In genomic region chr11:62108017-62108750, GRCh38 we compare ENCODE assay signal across 8 cellular contexts. TPM values are rescaled to one million over a fixed set of nuclear protein-coding genes. Genes with fewer than 3 reads are reported as not detected.
DNase-seq lines count a peak whose midpoint lies in the region; ATAC-seq and TF ChIP-seq lines count a peak whose summit lies in the region.

No MANE protein-coding gene starts in this region.

- no peak overlapping the region for H3K27ac ChIP-seq in H9 (ENCODE audit: insufficient read length, low read depth, low read length)
- H3K27ac ChIP-seq in heart left ventricle, result peak overlapping the region in 5 of 12 donors; percentile 14 to 70 (median 27)

- H2AK5ac ChIP-seq in H9 (ENCODE audit: insufficient read length, low read length), result no peak overlapping the region

- H2BK120ac ChIP-seq in H9 (ENCODE audit: low read depth, low read length, poor library complexity, severe bottlenecking), result no peak overlapping the region

- H4K20me1 ChIP-seq in H9 (ENCODE audit: control insufficient read depth, insufficient read depth, insufficient read length), result no peaks in the 10 kb centered on the region

- no peak overlapping the region for H2BK5ac ChIP-seq in H9 (ENCODE audit: insufficient read length, low read length)

- peaks cover 9% of the 10 kb centered on the region for H3K4me1 Mint-ChIP-seq in Calu3 (ENCODE audit: low read depth, unreplicated experiment)
- H3K4me1 Mint-ChIP-seq in H9, result peaks cover 21 to 24% of the 10 kb centered on the region in 2 experiments
- peaks cover 22% of the 10 kb centered on the region for H3K4me1 Mint-ChIP-seq in activated CD8-positive, alpha-beta T cell treated with anti-CD3 and anti-CD28 coated beads, Interleukin-2, amount 10 ng/mL, durations not matched to agents 7 days and 5 days (ENCODE audit: low read depth)

- no peak overlapping the region for H3K4ac ChIP-seq in H9 (ENCODE audit: low read depth, low read length)

- H3K27me3 Mint-ChIP-seq in Calu3 (ENCODE audit: unreplicated experiment) (peaks cover 18% of the 10 kb centered on the region), H9 (ENCODE audit: low read depth) (peaks cover 11% of the 10 kb centered on the region)
- H3K27me3 Mint-ChIP-seq in activated CD8-positive, alpha-beta T cell treated with anti-CD3 and anti-CD28 coated beads, Interleukin-2, amount 10 ng/mL, durations not matched to agents 7 days and 5 days (ENCODE audit: low read depth), result peaks cover 12% of the 10 kb centered on the region

- H3K4me3 ChIP-seq in heart left ventricle, result no peak overlapping the region

- H3K14ac ChIP-seq in H9 (ENCODE audit: insufficient read depth, low read length), result no peak overlapping the region

- WGBS in H9 (ENCODE audit: extremely low coverage, insufficient read length, low lambda C conversion rate), result no CpG with 5 or more reads among the region's 14 CpGs
- 36 to 43% (median 38%) methylated on average over 12 to 14 of the region's 14 CpGs for WGBS in heart left ventricle, 4 donors

- H3K23me2 ChIP-seq in H9 (ENCODE audit: insufficient read length, low read depth, low read length, poor library complexity, severe bottlenecking), result no peaks in the 10 kb centered on the region

- peak; percentile 21 for ATAC-seq in activated CD8-positive, alpha-beta T cell treated with anti-CD3 and anti-CD28 coated beads, Interleukin-2, amount 10 ng/mL, durations not matched to agents 7 days and 5 days
- ATAC-seq in heart left ventricle, result peak in 2 of 4 donors; percentile 50 to 51
- no peak for ATAC-seq in GM18907 (IDR thresholded peaks at IDR 0.05; ENCODE audit: unreplicated experiment)

- no peak overlapping the region for H3K56ac ChIP-seq in H9 (ENCODE audit: insufficient read length, low read depth, low read length)

- H3K9me3 Mint-ChIP-seq in Calu3 (ENCODE audit: low read depth, unreplicated experiment) (peaks cover 2% of the 10 kb centered on the region), H9 (peaks cover 2 to 9% of the 10 kb centered on the region in 2 experiments; a peak in 3 of 5 replicates)
- no peaks in the 10 kb centered on the region for H3K9me3 Mint-ChIP-seq in activated CD8-positive, alpha-beta T cell treated with anti-CD3 and anti-CD28 coated beads, Interleukin-2, amount 10 ng/mL, durations not matched to agents 7 days and 5 days (ENCODE audit: insufficient read depth)

- H3K4me1 ChIP-seq in H9 (ENCODE audit: insufficient read depth, low read length) (no peaks in the 10 kb centered on the region; the same call in none of the 2 replicates), heart left ventricle (peaks cover 4 to 51% (median 20%) of the 10 kb centered on the region in 12 donors)

- TF ChIP-seq POLR2A in heart left ventricle (IDR thresholded peaks at IDR 0.05), result no peak

- no peaks in the 10 kb centered on the region for H3K79me2 ChIP-seq in H9 (ENCODE audit: insufficient read depth, low read length)

- H3K36me3 ChIP-seq in heart left ventricle, result no peaks in the 10 kb centered on the region

- no TSS peak for BruUV-seq in Calu3 (replicated peaks; lab: Mats Ljungman, UMichigan)

- H4K91ac ChIP-seq in H9 (ENCODE audit: insufficient read length, low read depth, low read length), result no peak overlapping the region

- H4K8ac ChIP-seq in H9 (replicated peaks; ENCODE audit: insufficient read length, low read depth, low read length), result no peak overlapping the region

- no peak overlapping the region for H3K23ac ChIP-seq in H9 (ENCODE audit: insufficient read length, low read depth, low read length)

- H3K36me3 Mint-ChIP-seq in Calu3 (ENCODE audit: insufficient read depth, unreplicated experiment) (peaks cover 6% of the 10 kb centered on the region), H9 (ENCODE audit: insufficient read depth in 1 of 3, low read depth in 3 of 3) (peaks cover 0 to 9% (median 0%) of the 10 kb centered on the region in 3 experiments; a peak in 2 of 7 replicates)
- no peaks in the 10 kb centered on the region for H3K36me3 Mint-ChIP-seq in activated CD8-positive, alpha-beta T cell treated with anti-CD3 and anti-CD28 coated beads, Interleukin-2, amount 10 ng/mL, durations not matched to agents 7 days and 5 days (ENCODE audit: low read depth)

- no peak overlapping the region for H3K27ac Mint-ChIP-seq in Calu3 (ENCODE audit: unreplicated experiment)
- no peak overlapping the region; a peak in 1 of 7 replicates for H3K27ac Mint-ChIP-seq in H9
- H3K27ac Mint-ChIP-seq in activated CD8-positive, alpha-beta T cell treated with anti-CD3 and anti-CD28 coated beads, Interleukin-2, amount 10 ng/mL, durations not matched to agents 7 days and 5 days, result no peak overlapping the region

- no peak overlapping the region for H2BK12ac ChIP-seq in H9 (ENCODE audit: insufficient read length, low read depth, low read length)

- TF ChIP-seq CTCF in Calu3 (IDR thresholded peaks at IDR 0.05; ENCODE audit: unreplicated experiment) (peak; percentile 69), H9 (conservative IDR thresholded peaks at IDR 0.05) (peak; percentile 93), heart left ventricle (IDR thresholded peaks at IDR 0.05) (peak; percentile 78 to 91 (median 82))

- H2AFZ ChIP-seq in H9 (ENCODE audit: low read length), result no peak overlapping the region

- H3K9ac ChIP-seq in H9 (ENCODE audit: extremely low read depth, insufficient read length, low read length), result no peak overlapping the region

- DNase-seq in Calu3 (peak; percentile 48), H9 (peak; percentile 53), NCI-H460 (ENCODE audit: extremely low read depth, low read depth) (peak; percentile 44), heart left ventricle (peak in 2 of 5 donors; percentile 39 to 59), retina (peak; percentile 68), NCI-H1048 (lab: John Stamatoyannopoulos, UW) (no peak)
- peak; percentile 63 for DNase-seq in activated CD8-positive, alpha-beta T cell treated with anti-CD3 and anti-CD28 coated beads, Interleukin-2, amount 10 ng/mL, durations not matched to agents 7 days and 5 days

- no peak overlapping the region for H3K4me3 Mint-ChIP-seq in Calu3 (ENCODE audit: low read depth, unreplicated experiment)
- H3K4me3 Mint-ChIP-seq in H9, result no peak overlapping the region
- H3K4me3 Mint-ChIP-seq in activated CD8-positive, alpha-beta T cell treated with anti-CD3 and anti-CD28 coated beads, Interleukin-2, amount 10 ng/mL, durations not matched to agents 7 days and 5 days, result no peak overlapping the region

- H3K79me1 ChIP-seq in H9 (ENCODE audit: insufficient read depth, low read depth, low read length, poor library complexity, severe bottlenecking), result no peaks in the 10 kb centered on the region

- H3K9me3 ChIP-seq in H9 (ENCODE audit: control insufficient read depth, low read depth, low read length), result no peaks in the 10 kb centered on the region
- no peaks in the 10 kb centered on the region for H3K9me3 ChIP-seq in heart left ventricle

- H3K27me3 ChIP-seq in H9 (ENCODE audit: insufficient read depth, low read length) (no peaks in the 10 kb centered on the region), heart left ventricle (no peaks in the 10 kb centered on the region)

- H3K18ac ChIP-seq in H9 (ENCODE audit: insufficient read length, low read depth, low read length), result no peak overlapping the region

- H4K5ac ChIP-seq in H9 (ENCODE audit: insufficient read length, low read depth, low read length), result no peak overlapping the region

- POLR2A ChIA-PET in activated CD8-positive, alpha-beta T cell treated with anti-CD3 and anti-CD28 coated beads, Interleukin-2, amount 10 ng/mL, durations not matched to agents 7 days and 5 days (lab: Charles Lee), result interaction anchor here (0.5 to 1.3 kb wide), 4 partner anchors 137 to 274 kb away, joined by 3 to 4 read pairs (median 3); no protein-coding TSS in a partner anchor

- CTCF ChIA-PET in Calu3 (lab: Charles Lee), result interaction anchor here (0.6 to 3.0 kb wide), 12 partner anchors 12 to 766 kb away, joined by 3 to 47 read pairs (median 5); partner anchors contain the start of gene INCENP
- CTCF ChIA-PET in activated CD8-positive, alpha-beta T cell treated with anti-CD3 and anti-CD28 coated beads, Interleukin-2, amount 10 ng/mL, durations not matched to agents 7 days and 5 days (lab: Charles Lee), result interaction anchor here (0.5 to 8.6 kb wide), 61 partner anchors 8 to 361 kb away, joined by 3 to 193 read pairs (median 5); partner anchors contain the start of genes ASRGL1, FADS3, FEN1 and FTH1

- H3T11ph ChIP-seq in H9 (ENCODE audit: low read length), result no peak overlapping the region

- H2BK15ac ChIP-seq in H9 (ENCODE audit: low read depth, low read length), result no peak overlapping the region

- H3K4me2 ChIP-seq in H9 (ENCODE audit: insufficient read depth, insufficient read length, low read length), result no peak overlapping the region

- intact Hi-C loops in Calu3 (cut with micrococcal nuclease; ENCODE audit: unreplicated experiment), result loop anchor here (1.0 kb wide), 2 partner anchors 209 to 311 kb away; no protein-coding TSS in a partner anchor
- intact Hi-C loops in heart left ventricle (cut with DNase I), result loop anchor here (2.0 to 5.0 kb wide), 9 partner anchors 141 to 361 kb away; partner anchors contain the start of genes MYRF (in 5 of the 10) and FTH1 (in 1 of the 10)

- no peak overlapping the region for H2BK20ac ChIP-seq in H9 (ENCODE audit: low read depth, low read length, poor library complexity, severe bottlenecking)

RNA-seq across cellular contexts. Expression of gene INCENP, which starts 15.6 kb away (rescaled TPM):
- total RNA-seq in Calu3 (2022), result 94.3 and 115 TPM in 2 replicates
- 94.1 and 99.9 TPM in 2 replicates for total RNA-seq in H9 (2021)
- 35.5 and 36.4 TPM in 2 replicates for total RNA-seq in NCI-H460 (2014; rRNA removed; shearing (Covaris generic))
- 23.3 and 64.5 TPM in 2 replicates for polyA plus RNA-seq in NCI-H460 (2014; cell fraction: nucleus; rRNA removed)
- 100 to 1,000 TPM; 195 to 211 TPM for total RNA-seq in activated CD8-positive, alpha-beta T cell treated with anti-CD3 and anti-CD28 coated beads, Interleukin-2, amount 10 ng/mL, durations not matched to agents 7 days and 5 days
- 10 to 100 TPM; 10.1 to 22.8 (median 13.4) TPM for total RNA-seq in heart left ventricle
- 1 to 10 TPM; 2.0 to 7.7 TPM for polyA plus RNA-seq in heart left ventricle
